In the genomic region with DNA sequence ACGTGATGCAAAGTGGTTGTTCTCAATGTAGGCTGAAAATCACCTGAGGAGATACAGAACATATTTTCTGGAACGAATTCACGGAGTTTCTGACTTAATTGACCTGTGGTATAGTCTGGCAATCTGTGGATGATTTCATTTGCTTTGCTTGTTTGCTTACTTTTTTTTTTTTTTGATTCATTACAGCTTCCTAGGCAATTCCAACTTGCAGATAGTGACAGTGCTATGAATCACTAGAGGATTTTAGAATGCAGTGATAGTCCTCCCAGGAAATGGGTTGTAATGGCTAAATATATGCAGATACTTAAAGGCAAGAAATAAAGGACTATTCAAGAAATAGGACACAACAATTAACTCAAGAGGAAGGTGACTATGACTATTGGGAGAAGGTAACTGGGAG, we compare ENCODE assay signal across 25 cellular contexts.
"Had no signal": no experiment of that assay in that cellular context is flagged by ENCODE, and none has a peak within 500 bp of the region (broad histone marks: within the 10 kb centered on the region; RNA-seq: fewer than 3 reads in every experiment).

No MANE protein-coding gene starts in this region.

- FAIRE-seq: TTC549 had no signal

- H3K4me3 ChIP-seq: SK-N-MC had no signal

- DNase-seq: activated CD4-positive, alpha-beta memory T cell treated with anti-CD3 and anti-CD28 coated beads, Interleukin-2, amount 10 ng/mL, durations not matched to agents 7 days and 5 days; activated CD4-positive, alpha-beta T cell treated with anti-CD3 and anti-CD28 coated beads, Interleukin-2, amount 50 U/mL, for 1 hour; activated CD4-positive, CD25-positive, alpha-beta regulatory T cell; activated gamma-delta T cell; activated naive CD4-positive, alpha-beta T cell treated with anti-CD3 and anti-CD28 coated beads for 36 hours; activated T-cell treated with anti-CD3 and anti-CD28 coated beads for 4 hours; activated T-cell treated with anti-CD3 and anti-CD28 coated beads, Interleukin-2, amount 50 U/mL, for 48 hours; brain microvascular endothelial cell; cerebellar nuclear complex; KG1; MV-4-11; NCI-H1105; NCI-H1436; NCI-H1694 treated with DMSO at 0.1 percent for 48 hours; NCI-H2029 treated with DMSO at 0.1 percent for 48 hours; NCI-H345; NCI-H510A; NCI-H526 treated with DMSO at 0.1 percent for 48 hours; NCI-H82; RPMI8226; T-cell; T-helper 2 cell; T1000 had no signal
